In the genomic region with DNA sequence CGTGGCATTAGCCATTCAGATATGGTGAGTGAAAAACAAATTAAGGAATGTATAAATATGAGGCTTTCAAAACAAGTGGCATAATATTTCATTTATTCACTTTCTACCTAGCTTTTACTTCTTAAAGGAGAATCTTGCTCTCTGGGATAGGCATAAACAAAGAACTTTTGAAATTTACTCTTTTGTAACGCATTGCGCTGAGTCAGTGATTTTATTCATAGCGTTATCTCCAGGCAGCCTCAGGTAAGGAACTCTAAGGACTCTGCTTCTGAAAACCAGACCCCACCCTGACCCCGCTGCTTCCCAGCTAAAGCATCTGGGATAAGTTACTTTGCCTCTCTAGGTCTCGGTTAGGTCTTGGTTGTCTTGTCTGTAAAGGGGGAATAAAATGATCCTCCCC, we compare ENCODE assay signal across 37 cellular contexts.
"Had no signal": no experiment of that assay in that cellular context is flagged by ENCODE, and none has a peak within 500 bp of the region (broad histone marks: within the 10 kb centered on the region; RNA-seq: fewer than 3 reads in every experiment).

No MANE protein-coding gene starts in this region.

- H3K4me1 ChIP-seq: adrenal gland, breast epithelium had no signal

- H3K27ac Mint-ChIP-seq: activated B cell treated with CpG ODN at 0.5 μM for 24 hours; activated CD4-positive, alpha-beta memory T cell treated with anti-CD3 and anti-CD28 coated beads for 36 hours; activated CD4-positive, alpha-beta T cell treated with anti-CD3 and anti-CD28 coated beads, Interleukin-2, amount 10 ng/mL, durations not matched to agents 24 days and 14 days; activated CD8-positive, alpha-beta T cell treated with anti-CD3 and anti-CD28 coated beads for 36 hours; activated naive CD4-positive, alpha-beta T cell treated with anti-CD3 and anti-CD28 coated beads for 36 hours; activated naive CD4-positive, alpha-beta T cell treated with anti-CD3 and anti-CD28 coated beads, Interleukin-2, amount 50 U/mL, for 72 hours; activated naive CD8-positive, alpha-beta T cell treated with anti-CD3 and anti-CD28 coated beads for 36 hours; activated T-cell treated with anti-CD3 and anti-CD28 coated beads, Interleukin-2, amount 50 U/mL, for 72 hours; activated T-helper 1 cell treated with anti-CD3 and anti-CD28 coated beads, Interleukin-12 subunit alpha, Interleukin-12 subunit beta, Interleukin-2, Interleukin-4 antibody, amounts not matched to agents 30 ng/mL and 10 ng/mL and 1 ng/mL, durations not matched to agents 14 hours and 24 hours and 36 hours; activated T-helper 17 cell treated with anti-CD3 and anti-CD28 coated beads, Interleukin-2, amount 50 U/mL, for 72 hours; T-helper 1 cell treated with Interleukin-12 subunit alpha and Interleukin-12 subunit beta and Interleukin-4 antibody, amounts not matched to agents 30 μg/mL and 1 μg/mL, for 36 hours; T-helper 2 cell treated with Interferon-gamma antibody and Interleukin-4, amounts not matched to agents 5 μg/mL and 100 μg/mL, for 36 hours had no signal

- ATAC-seq: activated CD8-positive, alpha-beta T cell treated with anti-CD3 and anti-CD28 coated beads for 36 hours; activated naive CD4-positive, alpha-beta T cell treated with anti-CD3 and anti-CD28 coated beads, Interleukin-2, amount 50 U/mL, for 72 hours; activated T-cell treated with anti-CD3 and anti-CD28 coated beads, Interleukin-2, amount 50 U/mL, for 72 hours; activated T-helper 17 cell treated with anti-CD3 and anti-CD28 coated beads, Interleukin-2, amount 50 U/mL, for 72 hours; body of pancreas had no signal

- H3K4me3 Mint-ChIP-seq: activated B cell treated with CpG ODN at 0.5 μM for 24 hours; activated CD4-positive, alpha-beta memory T cell treated with anti-CD3 and anti-CD28 coated beads for 36 hours; activated CD4-positive, alpha-beta T cell treated with anti-CD3 and anti-CD28 coated beads, Interleukin-2, amount 10 ng/mL, durations not matched to agents 24 days and 14 days; activated CD8-positive, alpha-beta T cell treated with anti-CD3 and anti-CD28 coated beads for 36 hours; activated naive CD4-positive, alpha-beta T cell treated with anti-CD3 and anti-CD28 coated beads for 36 hours; activated naive CD8-positive, alpha-beta T cell treated with anti-CD3 and anti-CD28 coated beads for 36 hours; activated T-cell treated with anti-CD3 and anti-CD28 coated beads, Interleukin-2, amount 50 U/mL, for 4 hours; activated T-cell treated with anti-CD3 and anti-CD28 coated beads, Interleukin-2, amount 50 U/mL, for 72 hours; activated T-helper 1 cell treated with anti-CD3 and anti-CD28 coated beads, Interleukin-12 subunit alpha, Interleukin-12 subunit beta, Interleukin-2, Interleukin-4 antibody, amounts not matched to agents 30 ng/mL and 10 ng/mL and 1 ng/mL, durations not matched to agents 14 hours and 24 hours and 36 hours; activated T-helper 17 cell treated with anti-CD3 and anti-CD28 coated beads, Interleukin-2, amount 50 U/mL, for 72 hours; T-helper 1 cell treated with Interleukin-12 subunit alpha and Interleukin-12 subunit beta and Interleukin-4 antibody, amounts not matched to agents 30 μg/mL and 1 μg/mL, for 36 hours; T-helper 2 cell treated with Interferon-gamma antibody and Interleukin-4, amounts not matched to agents 5 μg/mL and 100 μg/mL, for 36 hours had no signal

- FAIRE-seq: astrocyte, TTC549 had no signal

- H3K4me1 Mint-ChIP-seq: activated B cell treated with CpG ODN at 0.5 μM for 24 hours; activated CD4-positive, alpha-beta T cell treated with anti-CD3 and anti-CD28 coated beads, Interleukin-2, amount 10 ng/mL, durations not matched to agents 24 days and 14 days; activated naive CD8-positive, alpha-beta T cell treated with anti-CD3 and anti-CD28 coated beads for 36 hours; activated T-helper 17 cell treated with anti-CD3 and anti-CD28 coated beads, Interleukin-2, amount 50 U/mL, for 72 hours had no signal

- DNase-seq: activated B cell treated with CpG ODN at 0.5 μM for 24 hours; activated CD4-positive, alpha-beta memory T cell treated with anti-CD3 and anti-CD28 coated beads for 36 hours; activated CD4-positive, alpha-beta T cell treated with anti-CD3 and anti-CD28 coated beads for 4 hours; activated CD4-positive, alpha-beta T cell treated with anti-CD3 and anti-CD28 coated beads, Interleukin-2, amount 10 ng/mL, durations not matched to agents 24 days and 14 days; activated CD4-positive, alpha-beta T cell treated with anti-CD3 and anti-CD28 coated beads, Interleukin-2, amount 50 U/mL, for 1 hour; activated CD4-positive, alpha-beta T cell treated with anti-CD3 and anti-CD28 coated beads, Interleukin-2, amount 50 U/mL, for 4 hours; activated CD4-positive, CD25-positive, alpha-beta regulatory T cell treated with anti-CD3 and anti-CD28 coated beads, Interleukin-2, amount 50 U/mL, for 72 hours; activated CD8-positive, alpha-beta memory T cell treated with anti-CD3 and anti-CD28 coated beads, Interleukin-2, amount 50 U/mL, for 4 hours; activated CD8-positive, alpha-beta T cell treated with anti-CD3 and anti-CD28 coated beads for 36 hours; activated effector memory CD4-positive, alpha-beta T cell treated with anti-CD3 and anti-CD28 coated beads, Interleukin-2, amount 50 U/mL, for 16 hours; activated gamma-delta T cell treated with Interleukin-2 at 50 U/mL for 16 hours; activated naive CD4-positive, alpha-beta T cell; activated naive CD4-positive, alpha-beta T cell treated with anti-CD3 and anti-CD28 coated beads for 36 hours; activated naive CD4-positive, alpha-beta T cell treated with anti-CD3 and anti-CD28 coated beads, Interleukin-2, amount 50 U/mL, for 16 hours; activated naive CD8-positive, alpha-beta T cell treated with anti-CD3 and anti-CD28 coated beads for 36 hours; activated T-cell treated with anti-CD3 and anti-CD28 coated beads for 4 hours; activated T-cell treated with anti-CD3 and anti-CD28 coated beads, Interleukin-2, amount 50 U/mL, for 1 hour; activated T-cell treated with anti-CD3 and anti-CD28 coated beads, Interleukin-2, amount 50 U/mL, for 4 hours; activated T-cell treated with anti-CD3 and anti-CD28 coated beads, Interleukin-2, amount 50 U/mL, for 72 hours; adrenal gland; amniotic stem cell; aorta; body of pancreas; brain microvascular endothelial cell; central memory CD4-positive, alpha-beta T cell; T-helper 1 cell; T-helper 2 cell; T-helper 9 cell had no signal

- H3K27ac ChIP-seq: adrenal gland, brain microvascular endothelial cell, breast epithelium, VCaP had no signal

- H3K4me3 ChIP-seq: adrenal gland, body of pancreas, breast epithelium had no signal

- H3K27me3 ChIP-seq: body of pancreas, brain microvascular endothelial cell, breast epithelium had no signal

- H3K36me3 ChIP-seq: adrenal gland, brain microvascular endothelial cell, breast epithelium had no signal

- H3K36me3 Mint-ChIP-seq: activated CD4-positive, alpha-beta memory T cell treated with anti-CD3 and anti-CD28 coated beads for 36 hours had no signal
